ENCODE assay signal across 14 cellular contexts in genomic region chr7:69953319-69954067, GRCh38.
DNase-seq lines count a peak whose midpoint lies in the region; ATAC-seq and TF ChIP-seq lines count a peak whose summit lies in the region.
"Had no signal": no experiment of that assay in that cellular context is flagged by ENCODE, and none has a peak within 500 bp of the region (broad histone marks: within the 10 kb centered on the region; RNA-seq: fewer than 3 reads in every experiment).

No MANE protein-coding gene starts in this region.

- H3K27ac Mint-ChIP-seq in neural progenitor cell: no peak overlapping the region
- H3K27ac Mint-ChIP-seq in Caco-2 (ENCODE audit: unreplicated experiment): no peak overlapping the region
- H3K27ac Mint-ChIP-seq: dendritic cell treated with granulocyte-macrophage colony-stimulating factor and Interleukin-4, amounts not matched to agents 40 ng/mL and 50 ng/mL, for 4 days had no signal

- no peaks in the 10 kb centered on the region for H3K36me3 Mint-ChIP-seq in neural progenitor cell
- H3K36me3 Mint-ChIP-seq in Caco-2 (ENCODE audit: insufficient read depth, unreplicated experiment): no peaks in the 10 kb centered on the region

- H3K27me3 ChIP-seq in neural progenitor cell: no peaks in the 10 kb centered on the region
- no peaks in the 10 kb centered on the region; the same call in 1 of the 2 replicates for H3K27me3 ChIP-seq in Caco-2 (replicated peaks; ENCODE audit: control insufficient read depth, insufficient read depth, low read length)
- H3K27me3 ChIP-seq: gastrocnemius medialis, testis had no signal

- H3K27ac ChIP-seq in neural progenitor cell: no peak overlapping the region
- H3K27ac ChIP-seq: gastrocnemius medialis, testis had no signal

- TF ChIP-seq CTCF in GM10266 (IDR thresholded peaks at IDR 0.05; ENCODE audit: control insufficient read depth, insufficient read depth, low read depth, missing control alignments) (no peak), neural progenitor cell (IDR thresholded peaks at IDR 0.05) (no peak), Caco-2 (IDR thresholded peaks at IDR 0.05; ENCODE audit: insufficient read depth in 1 of 2, low read depth in 1 of 2, low read length in 1 of 2, severe bottlenecking in 1 of 2, unreplicated experiment in 1 of 2) (no peak)

- DNase-seq in GM10266 (ENCODE audit: extremely low spot score) (peak; percentile 8), RPMI8226 (peak; percentile 15), neural progenitor cell (ENCODE audit: low spot score) (no peak), ecto neural progenitor cell (ENCODE audit: low spot score) (no peak), cerebellar nuclear complex (lab: John Stamatoyannopoulos, UW) (no peak), Caco-2 (no peak)
- no peak for DNase-seq in NK-92 treated with Interleukin-12 subunit alpha and Interleukin-12 subunit beta, amount 100 ng/mL, for 24 hours (lab: John Stamatoyannopoulos, UW)
- DNase-seq: gastrocnemius medialis, HCEC 1CT, Kasumi-1, kidney, testis had no signal

- H3K4me3 ChIP-seq in neural progenitor cell (no peak overlapping the region), Caco-2 (ENCODE audit: low read depth, low read length) (no peak overlapping the region)
- H3K4me3 ChIP-seq: gastrocnemius medialis, testis had no signal

- H3K4me1 Mint-ChIP-seq in neural progenitor cell (peaks cover 13% of the 10 kb centered on the region), Caco-2 (ENCODE audit: low read depth, unreplicated experiment) (no peaks in the 10 kb centered on the region)

- H2AFZ ChIP-seq in neural progenitor cell (replicated peaks): no peak overlapping the region

- intact Hi-C loops in Caco-2 (cut with micrococcal nuclease; ENCODE audit: unreplicated experiment): no loop called here

- BruUV-seq in Caco-2 (replicated peaks; lab: Mats Ljungman, UMichigan): no TSS peak

- no peak overlapping the region for H3K9ac ChIP-seq in neural progenitor cell

- H3K9me3 Mint-ChIP-seq in neural progenitor cell: no peaks in the 10 kb centered on the region
- no peaks in the 10 kb centered on the region for H3K9me3 Mint-ChIP-seq in Caco-2 (ENCODE audit: unreplicated experiment)
- H3K9me3 Mint-ChIP-seq: dendritic cell treated with granulocyte-macrophage colony-stimulating factor and Interleukin-4, amounts not matched to agents 40 ng/mL and 50 ng/mL, for 4 days had no signal

- no peaks in the 10 kb centered on the region for H3K9me3 ChIP-seq in neural progenitor cell (ENCODE audit: low read depth)
- no peaks in the 10 kb centered on the region for H3K9me3 ChIP-seq in Caco-2
- H3K9me3 ChIP-seq: gastrocnemius medialis, testis had no signal

- no peaks in the 10 kb centered on the region for H4K20me1 ChIP-seq in neural progenitor cell (ENCODE audit: low read depth)

- ATAC-seq in HG02852 (IDR thresholded peaks at IDR 0.05; ENCODE audit: unreplicated experiment): peak; percentile 80
- ATAC-seq: gastrocnemius medialis had no signal

- H3K4me3 Mint-ChIP-seq in neural progenitor cell (no peak overlapping the region), Caco-2 (ENCODE audit: unreplicated experiment) (no peak overlapping the region)
- H3K4me3 Mint-ChIP-seq: dendritic cell treated with granulocyte-macrophage colony-stimulating factor and Interleukin-4, amounts not matched to agents 40 ng/mL and 50 ng/mL, for 4 days had no signal

- POLR2A ChIA-PET in Caco-2 (lab: Charles Lee): no interaction called here

- peak overlapping the region; percentile 10 for H3K4me2 ChIP-seq in neural progenitor cell

- peaks cover 17% of the 10 kb centered on the region for H3K4me1 ChIP-seq in neural progenitor cell
- H3K4me1 ChIP-seq in Caco-2: no peaks in the 10 kb centered on the region

- CTCF ChIA-PET in Caco-2 (lab: Charles Lee): no interaction called here

- H3K27me3 Mint-ChIP-seq in neural progenitor cell (ENCODE audit: insufficient read depth, low read depth) (no peaks in the 10 kb centered on the region), Caco-2 (ENCODE audit: insufficient read depth, unreplicated experiment) (peaks cover 3% of the 10 kb centered on the region)
- H3K27me3 Mint-ChIP-seq: dendritic cell treated with granulocyte-macrophage colony-stimulating factor and Interleukin-4, amounts not matched to agents 40 ng/mL and 50 ng/mL, for 4 days had no signal

- H3K79me2 ChIP-seq in neural progenitor cell (ENCODE audit: low read depth): no peaks in the 10 kb centered on the region

- no peaks in the 10 kb centered on the region for H3F3A ChIP-seq in neural progenitor cell (ENCODE audit: low read depth)

- H3K36me3 ChIP-seq in neural progenitor cell (no peaks in the 10 kb centered on the region), Caco-2 (ENCODE audit: control insufficient read depth, insufficient read depth, low read length) (no peaks in the 10 kb centered on the region)
- H3K36me3 ChIP-seq: gastrocnemius medialis had no signal

Comparison
In these comparisons a context has a peak if more than half of its experiments do, and no peak if none do; other contexts are left out.
1. DNase-seq: peak in GM10266 (single experiment) and RPMI8226 (single experiment); none in neural progenitor cell (single experiment), NK-92 treated with Interleukin-12 subunit alpha and Interleukin-12 subunit beta, amount 100 ng/mL, for 24 hours (single experiment), ecto neural progenitor cell (single experiment), cerebellar nuclear complex (0 of 2) and Caco-2 (0 of 2).